ENCODE assay signal across 8 cellular contexts in genomic region chr14:58243790-58244555, GRCh38. TPM values are rescaled to one million over a fixed set of nuclear protein-coding genes. Genes with fewer than 3 reads are reported as not detected.
A peak's percentile ranks its signal among the peaks of the same experiment; 100 is the strongest.
DNase-seq lines count a peak whose midpoint lies in the region; ATAC-seq lines count a peak whose summit lies in the region.

No MANE protein-coding gene starts in this region.

- CTCF ChIA-PET in activated CD8-positive, alpha-beta T cell treated with anti-CD3 and anti-CD28 coated beads, Interleukin-2, amount 10 ng/mL, durations not matched to agents 7 days and 5 days (lab: Charles Lee) = interaction anchor here (1.0 to 1.3 kb wide), 2 partner anchors 54 to 119 kb away, joined by 3 read pairs; partner anchors contain the start of gene ARID4A

- peaks cover 45% of the 10 kb centered on the region for H3K4me1 Mint-ChIP-seq in activated naive CD4-positive, alpha-beta T cell treated with anti-CD3 and anti-CD28 coated beads, Interleukin-2, amount 50 U/mL, for 24 hours
- peaks cover 41% of the 10 kb centered on the region for H3K4me1 Mint-ChIP-seq in activated CD8-positive, alpha-beta T cell treated with anti-CD3 and anti-CD28 coated beads, Interleukin-2, amount 10 ng/mL, durations not matched to agents 7 days and 5 days (ENCODE audit: low read depth)

- H3K27me3 Mint-ChIP-seq in activated naive CD4-positive, alpha-beta T cell treated with anti-CD3 and anti-CD28 coated beads, Interleukin-2, amount 50 U/mL, for 24 hours = no peaks in the 10 kb centered on the region
- no peaks in the 10 kb centered on the region for H3K27me3 Mint-ChIP-seq in activated CD8-positive, alpha-beta T cell treated with anti-CD3 and anti-CD28 coated beads, Interleukin-2, amount 10 ng/mL, durations not matched to agents 7 days and 5 days (ENCODE audit: low read depth)

- H3K4me3 Mint-ChIP-seq in activated naive CD4-positive, alpha-beta T cell treated with anti-CD3 and anti-CD28 coated beads, Interleukin-2, amount 50 U/mL, for 24 hours = peak overlapping the region; percentile 93
- H3K4me3 Mint-ChIP-seq in activated CD8-positive, alpha-beta T cell treated with anti-CD3 and anti-CD28 coated beads, Interleukin-2, amount 10 ng/mL, durations not matched to agents 7 days and 5 days = peak overlapping the region; percentile 92

- H3K4me3 ChIP-seq in skeletal muscle cell (ENCODE audit: low read depth, low read length) = peak overlapping the region; percentile 84

- DNase-seq in activated naive CD4-positive, alpha-beta T cell treated with Interleukin-2 at 50 U/mL for 16 hours = no peak
- DNase-seq in NCI-H1417 treated with DMSO at 0.1 percent for 48 hours (lab: John Stamatoyannopoulos, UW) = peak; percentile 30
- no peak for DNase-seq in activated CD8-positive, alpha-beta T cell treated with anti-CD3 and anti-CD28 coated beads, Interleukin-2, amount 10 ng/mL, durations not matched to agents 7 days and 5 days
- no peak for DNase-seq in left ventricle myocardium superior
- no peak for DNase-seq in skeletal muscle cell (ENCODE audit: low read depth)
- no peak for DNase-seq in activated gamma-delta T cell (lab: John Stamatoyannopoulos, UW)

- ATAC-seq in HG02840 (IDR thresholded peaks at IDR 0.05; ENCODE audit: low FRiP score, unreplicated experiment) (peak; percentile 30), left ventricle myocardium superior (peak; percentile 38)
- peak; percentile 49 for ATAC-seq in activated CD8-positive, alpha-beta T cell treated with anti-CD3 and anti-CD28 coated beads, Interleukin-2, amount 10 ng/mL, durations not matched to agents 7 days and 5 days

- intact Hi-C loops in left ventricle myocardium superior (cut with micrococcal nuclease) = loop anchor here (10.0 kb wide), 1 partner anchor 51 kb away; the partner anchor contains the start of gene ARID4A

- POLR2A ChIA-PET in activated CD8-positive, alpha-beta T cell treated with anti-CD3 and anti-CD28 coated beads, Interleukin-2, amount 10 ng/mL, durations not matched to agents 7 days and 5 days (lab: Charles Lee) = interaction anchor here (0.6 to 2.5 kb wide), 11 partner anchors 9 to 645 kb away, joined by 3 to 41 read pairs (median 4); partner anchors contain the start of genes ACTR10, ARID4A, KIAA0586 and TIMM9

- peak overlapping the region; percentile 98 for H3K27ac Mint-ChIP-seq in activated naive CD4-positive, alpha-beta T cell treated with anti-CD3 and anti-CD28 coated beads, Interleukin-2, amount 50 U/mL, for 24 hours
- H3K27ac Mint-ChIP-seq in activated CD8-positive, alpha-beta T cell treated with anti-CD3 and anti-CD28 coated beads, Interleukin-2, amount 10 ng/mL, durations not matched to agents 7 days and 5 days = peak overlapping the region; percentile 86

- no peaks in the 10 kb centered on the region for H3K9me3 Mint-ChIP-seq in activated naive CD4-positive, alpha-beta T cell treated with anti-CD3 and anti-CD28 coated beads, Interleukin-2, amount 50 U/mL, for 24 hours
- H3K9me3 Mint-ChIP-seq in activated CD8-positive, alpha-beta T cell treated with anti-CD3 and anti-CD28 coated beads, Interleukin-2, amount 10 ng/mL, durations not matched to agents 7 days and 5 days (ENCODE audit: insufficient read depth) = no peaks in the 10 kb centered on the region

- peaks cover 8% of the 10 kb centered on the region for H3K36me3 Mint-ChIP-seq in activated naive CD4-positive, alpha-beta T cell treated with anti-CD3 and anti-CD28 coated beads, Interleukin-2, amount 50 U/mL, for 24 hours
- peaks cover 27% of the 10 kb centered on the region for H3K36me3 Mint-ChIP-seq in activated CD8-positive, alpha-beta T cell treated with anti-CD3 and anti-CD28 coated beads, Interleukin-2, amount 10 ng/mL, durations not matched to agents 7 days and 5 days (ENCODE audit: low read depth)

RNA-seq across cellular contexts. Expression of gene PSMA3, which starts 0.7 kb away (rescaled TPM):
- 100 to 1,000 TPM; 257 to 275 TPM for total RNA-seq in activated CD8-positive, alpha-beta T cell treated with anti-CD3 and anti-CD28 coated beads, Interleukin-2, amount 10 ng/mL, durations not matched to agents 7 days and 5 days
- total RNA-seq in left ventricle myocardium superior = 163 TPM

RNA-seq across cellular contexts. Expression of gene ACTR10, which starts 44.0 kb away (rescaled TPM):
- 10 to 100 TPM; 49.5 to 53.4 TPM for total RNA-seq in activated CD8-positive, alpha-beta T cell treated with anti-CD3 and anti-CD28 coated beads, Interleukin-2, amount 10 ng/mL, durations not matched to agents 7 days and 5 days
- total RNA-seq in left ventricle myocardium superior = 77.2 TPM

RNA-seq across cellular contexts. Expression of gene ARID4A, which starts 54.4 kb away (rescaled TPM):
- total RNA-seq in activated CD8-positive, alpha-beta T cell treated with anti-CD3 and anti-CD28 coated beads, Interleukin-2, amount 10 ng/mL, durations not matched to agents 7 days and 5 days = 10 to 100 TPM; 27.0 to 28.0 TPM
- 16.4 TPM for total RNA-seq in left ventricle myocardium superior
